In genomic region chr1:26861889-26862371, GRCh38 we compare ENCODE assay signal across 1 cellular context.
TF ChIP-seq lines count a peak whose summit lies in the region.

No MANE protein-coding gene starts in this region.

TF ChIP-seq in A549, 52 proteins besides CTCF, POLR2A, EP300 and RAD21 (continued from another document):
- TF ChIP-seq BCL3 (IDR thresholded peaks at IDR 0.05) (no peak), HOXA7 (CRISPR knock-in tag; IDR thresholded peaks at IDR 0.05) (no peak), ATOH8 (CRISPR knock-in tag; IDR thresholded peaks at IDR 0.05; ENCODE audit: low read depth) (no peak), EHF (CRISPR knock-in tag; IDR thresholded peaks at IDR 0.05) (no peak), TP53 (CRISPR knock-in tag; IDR thresholded peaks at IDR 0.05) (no peak), ESRRA (IDR thresholded peaks at IDR 0.05; ENCODE audit: borderline replicate concordance, low read length) (no peak)
TF ChIP-seq in A549: peak in this region for 0.
